Comparison of ENCODE assay signal across 22 cellular contexts in genomic region chr1:56534252-56534651, GRCh38. TPM values are rescaled to one million over a fixed set of nuclear protein-coding genes. Genes with fewer than 3 reads are reported as not detected.
"Had no signal": no experiment of that assay in that cellular context is flagged by ENCODE, and none has a peak within 500 bp of the region (broad histone marks: within the 10 kb centered on the region; RNA-seq: fewer than 3 reads in every experiment).

No MANE protein-coding gene starts in this region.

- H3K27me3 Mint-ChIP-seq: activated CD8-positive, alpha-beta memory T cell treated with anti-CD3 and anti-CD28 coated beads, Interleukin-2, amount 10 ng/mL, durations not matched to agents 7 days and 5 days had no signal

- H3K9me3 Mint-ChIP-seq: activated CD8-positive, alpha-beta T cell treated with anti-CD3 and anti-CD28 coated beads for 36 hours; activated naive CD8-positive, alpha-beta T cell treated with anti-CD3 and anti-CD28 coated beads, Interleukin-2, amount 50 U/mL, for 24 hours; activated T-helper 1 cell treated with anti-CD3 and anti-CD28 coated beads, Interleukin-12 subunit alpha, Interleukin-12 subunit beta, Interleukin-2, Interleukin-4 antibody, amounts not matched to agents 30 ng/mL and 10 ng/mL and 1 ng/mL, durations not matched to agents 14 hours and 24 hours and 36 hours had no signal

- ATAC-seq: activated CD8-positive, alpha-beta memory T cell treated with anti-CD3 and anti-CD28 coated beads, Interleukin-2, amount 10 ng/mL, durations not matched to agents 7 days and 5 days; activated CD8-positive, alpha-beta T cell treated with anti-CD3 and anti-CD28 coated beads for 36 hours; activated naive CD8-positive, alpha-beta T cell treated with anti-CD3 and anti-CD28 coated beads, Interleukin-2, amount 50 U/mL, for 24 hours; left colon; lower lobe of right lung; upper lobe of right lung had no signal

- H3K27ac ChIP-seq: epithelial cell of prostate, lower lobe of right lung, thoracic aorta, upper lobe of right lung, VCaP had no signal

- H3K36me3 Mint-ChIP-seq: activated CD8-positive, alpha-beta memory T cell treated with anti-CD3 and anti-CD28 coated beads, Interleukin-2, amount 10 ng/mL, durations not matched to agents 7 days and 5 days; naive B cell had no signal

- H3K27ac Mint-ChIP-seq: activated CD4-positive, alpha-beta T cell treated with anti-CD3 and anti-CD28 coated beads, Interleukin-2, amount 10 ng/mL, durations not matched to agents 7 days and 5 days; activated CD8-positive, alpha-beta memory T cell treated with anti-CD3 and anti-CD28 coated beads, Interleukin-2, amount 10 ng/mL, durations not matched to agents 7 days and 5 days; activated CD8-positive, alpha-beta T cell treated with anti-CD3 and anti-CD28 coated beads for 36 hours; activated naive CD8-positive, alpha-beta T cell treated with anti-CD3 and anti-CD28 coated beads, Interleukin-2, amount 50 U/mL, for 24 hours; activated T-helper 1 cell treated with anti-CD3 and anti-CD28 coated beads, Interleukin-12 subunit alpha, Interleukin-12 subunit beta, Interleukin-2, Interleukin-4 antibody, amounts not matched to agents 30 ng/mL and 10 ng/mL and 1 ng/mL, durations not matched to agents 14 hours and 24 hours and 36 hours; naive B cell had no signal

- H3K4me1 Mint-ChIP-seq: activated CD4-positive, alpha-beta T cell treated with anti-CD3 and anti-CD28 coated beads, Interleukin-2, amount 10 ng/mL, durations not matched to agents 7 days and 5 days; activated CD8-positive, alpha-beta memory T cell treated with anti-CD3 and anti-CD28 coated beads, Interleukin-2, amount 10 ng/mL, durations not matched to agents 7 days and 5 days; activated naive CD8-positive, alpha-beta T cell treated with anti-CD3 and anti-CD28 coated beads, Interleukin-2, amount 50 U/mL, for 24 hours; naive B cell had no signal

- H3K4me3 ChIP-seq: hepatocyte, lower lobe of right lung, thoracic aorta, upper lobe of right lung had no signal

- DNase-seq: activated CD4-positive, alpha-beta T cell treated with anti-CD3 and anti-CD28 coated beads, Interleukin-2, amount 10 ng/mL, durations not matched to agents 7 days and 5 days; activated CD4-positive, CD25-positive, alpha-beta regulatory T cell treated with anti-CD3 and anti-CD28 coated beads, Interleukin-2, amount 50 U/mL, for 72 hours; activated CD8-positive, alpha-beta memory T cell treated with anti-CD3 and anti-CD28 coated beads, Interleukin-2, amount 10 ng/mL, durations not matched to agents 7 days and 5 days; activated CD8-positive, alpha-beta T cell treated with anti-CD3 and anti-CD28 coated beads for 36 hours; activated gamma-delta T cell; activated naive CD4-positive, alpha-beta T cell treated with anti-CD3 and anti-CD28 coated beads, Interleukin-2, amount 50 U/mL, for 16 hours; activated naive CD8-positive, alpha-beta T cell treated with anti-CD3 and anti-CD28 coated beads, Interleukin-2, amount 50 U/mL, for 24 hours; cortex of kidney; islet precursor cell; left colon; lower lobe of right lung; naive B cell; occipital lobe; stimulated activated CD4-positive, alpha-beta T cell treated with anti-CD3 and anti-CD28 coated beads, Interleukin-4, amount 100 ng/mL, for 24 hours; stimulated activated naive CD4-positive, alpha-beta T cell treated with Interleukin-2 at 50 U/mL for 16 hours; upper lobe of right lung had no signal

- H2AFZ ChIP-seq: hepatocyte had no signal

- H3K4me3 Mint-ChIP-seq: activated CD4-positive, alpha-beta T cell treated with anti-CD3 and anti-CD28 coated beads, Interleukin-2, amount 10 ng/mL, durations not matched to agents 7 days and 5 days; activated CD8-positive, alpha-beta memory T cell treated with anti-CD3 and anti-CD28 coated beads, Interleukin-2, amount 10 ng/mL, durations not matched to agents 7 days and 5 days; activated CD8-positive, alpha-beta T cell treated with anti-CD3 and anti-CD28 coated beads for 36 hours; activated naive CD8-positive, alpha-beta T cell treated with anti-CD3 and anti-CD28 coated beads, Interleukin-2, amount 50 U/mL, for 24 hours; activated T-helper 1 cell treated with anti-CD3 and anti-CD28 coated beads, Interleukin-12 subunit alpha, Interleukin-12 subunit beta, Interleukin-2, Interleukin-4 antibody, amounts not matched to agents 30 ng/mL and 10 ng/mL and 1 ng/mL, durations not matched to agents 14 hours and 24 hours and 36 hours; naive B cell had no signal

- H3K9me3 ChIP-seq: lower lobe of right lung, thoracic aorta, upper lobe of right lung had no signal

- H3K4me2 ChIP-seq: hepatocyte had no signal

- H3K27me3 ChIP-seq: hepatocyte, upper lobe of right lung had no signal

RNA-seq across cellular contexts. Expression of gene PLPP3, which starts 45.1 kb away (rescaled TPM):
- total RNA-seq: activated CD4-positive, alpha-beta T cell treated with anti-CD3 and anti-CD28 coated beads, Interleukin-2, amount 10 ng/mL, durations not matched to agents 7 days and 5 days; activated CD8-positive, alpha-beta memory T cell treated with anti-CD3 and anti-CD28 coated beads, Interleukin-2, amount 10 ng/mL, durations not matched to agents 7 days and 5 days; activated CD8-positive, alpha-beta T cell treated with anti-CD3 and anti-CD28 coated beads for 36 hours; activated T-helper 1 cell treated with anti-CD3 and anti-CD28 coated beads, Interleukin-12 subunit alpha, Interleukin-12 subunit beta, Interleukin-2, Interleukin-4 antibody, amounts not matched to agents 30 ng/mL and 10 ng/mL and 1 ng/mL, durations not matched to agents 14 hours and 24 hours and 36 hours; T-helper 2 cell treated with Interferon-gamma antibody and Interleukin-4, amounts not matched to agents 100 ng/mL and 5 ng/mL, for 36 hours had no signal
